21 cellular contexts compared by ENCODE assay signal in the genomic region with DNA sequence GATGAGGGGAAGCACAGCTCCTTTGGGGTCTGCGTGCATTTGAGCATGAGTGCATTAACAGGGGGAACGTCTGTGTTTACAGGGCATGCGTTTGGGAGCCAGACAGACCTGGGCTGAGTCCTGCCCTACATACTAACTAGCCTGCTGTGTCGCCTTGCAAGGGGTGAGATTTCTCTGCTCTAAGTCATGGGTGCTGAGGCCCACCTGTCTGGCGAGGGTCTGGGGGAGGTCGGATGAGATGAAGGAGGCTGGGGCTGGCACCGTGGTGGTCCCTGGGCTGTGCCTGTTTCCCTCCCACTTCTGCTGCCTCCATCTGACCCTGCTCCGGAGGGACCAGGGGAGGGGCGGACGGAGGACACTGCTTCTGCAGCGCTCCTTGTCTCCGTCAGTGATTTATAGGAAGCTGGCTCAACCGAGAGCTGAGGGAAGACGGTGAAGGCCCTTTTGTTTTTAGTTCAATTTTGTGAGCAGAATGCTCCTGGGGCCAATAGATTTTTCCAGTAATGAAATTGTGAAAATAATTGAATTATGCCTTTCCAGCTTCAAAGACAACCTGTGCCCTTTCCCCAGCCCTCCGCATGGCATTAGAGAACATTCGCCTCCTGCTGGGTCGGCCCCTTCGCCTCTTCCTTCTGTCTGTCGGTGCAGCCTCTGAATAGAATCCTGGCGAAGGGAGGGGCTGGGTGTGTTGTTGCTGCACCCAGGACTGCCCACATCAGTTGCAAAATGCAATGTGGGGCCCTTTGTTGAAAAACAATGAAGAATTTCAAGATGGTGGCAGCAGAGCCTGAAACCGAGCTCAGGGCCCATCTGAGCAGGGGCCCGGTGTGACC. TPM values are rescaled to one million over a fixed set of nuclear protein-coding genes. Genes with fewer than 3 reads are reported as not detected.
DNase-seq lines count a peak whose midpoint lies in the region; ATAC-seq and TF ChIP-seq lines count a peak whose summit lies in the region.
"Had no signal": no experiment of that assay in that cellular context is flagged by ENCODE, and none has a peak within 500 bp of the region (broad histone marks: within the 10 kb centered on the region; RNA-seq: fewer than 3 reads in every experiment).

No MANE protein-coding gene starts in this region.

- H2BK5ac ChIP-seq in H9 (ENCODE audit: insufficient read length, low read length) = no peak overlapping the region

- H2BK20ac ChIP-seq in H9 (ENCODE audit: low read depth, low read length, poor library complexity, severe bottlenecking) = no peak overlapping the region

- ATAC-seq in stimulated activated memory B cell treated with anti-CD40 and anti-IgM and Interleukin-4, amounts not matched to agents 10 μg/mL and 1 μg/mL and 100 μg/mL, for 72 hours = no peak
- ATAC-seq in stimulated activated naive B cell treated with anti-CD40 and anti-IgM and Interleukin-4, amounts not matched to agents 10 μg/mL and 1 μg/mL and 100 μg/mL, for 72 hours (replicated peaks) = no peak
- ATAC-seq: PC-3 had no signal

- H2BK12ac ChIP-seq in H9 (ENCODE audit: insufficient read length, low read depth, low read length) = no peak overlapping the region

- H2BK120ac ChIP-seq in H9 (ENCODE audit: low read depth, low read length, poor library complexity, severe bottlenecking) = no peak overlapping the region

- TF ChIP-seq CTCF in H9 (conservative IDR thresholded peaks at IDR 0.05) (no peak), chondrocyte (IDR thresholded peaks at IDR 0.05) (no peak), mesothelial cell of epicardium (IDR thresholded peaks at IDR 0.05; ENCODE audit: unreplicated experiment) (no peak)

- H4K91ac ChIP-seq in H9 (ENCODE audit: insufficient read length, low read depth, low read length) = no peak overlapping the region

- H3K79me1 ChIP-seq in H9 (ENCODE audit: insufficient read depth, low read depth, low read length, poor library complexity, severe bottlenecking) = no peaks in the 10 kb centered on the region

- H2AFZ ChIP-seq in H9 (ENCODE audit: low read length) = no peak overlapping the region

- H3K27ac Mint-ChIP-seq in H9 = peak overlapping the region; percentile 11 to 49 (median 21); a peak in 4 of 7 replicates
- no peak overlapping the region for H3K27ac Mint-ChIP-seq in chondrocyte (ENCODE audit: unreplicated experiment)
- peak overlapping the region; percentile 62 for H3K27ac Mint-ChIP-seq in mesothelial cell of epicardium
- H3K27ac Mint-ChIP-seq in stimulated activated memory B cell treated with anti-CD40 and anti-IgM and Interleukin-4, amounts not matched to agents 10 μg/mL and 1 μg/mL and 100 μg/mL, for 72 hours = no peak overlapping the region
- H3K27ac Mint-ChIP-seq in stimulated activated naive B cell treated with anti-CD40 and anti-IgM and Interleukin-4, amounts not matched to agents 10 μg/mL and 1 μg/mL and 100 μg/mL, for 72 hours = no peak overlapping the region
- H3K27ac Mint-ChIP-seq: HFFc6 had no signal

- no peaks in the 10 kb centered on the region for H3K9me3 ChIP-seq in H9 (ENCODE audit: control insufficient read depth, low read depth, low read length)

- H3K9me3 Mint-ChIP-seq in H9 (no peaks in the 10 kb centered on the region; a peak in 1 of 5 replicates), chondrocyte (ENCODE audit: low read depth) (no peaks in the 10 kb centered on the region), mesothelial cell of epicardium (no peaks in the 10 kb centered on the region)
- H3K9me3 Mint-ChIP-seq in stimulated activated memory B cell treated with anti-CD40 and anti-IgM and Interleukin-4, amounts not matched to agents 10 μg/mL and 1 μg/mL and 100 μg/mL, for 72 hours = no peaks in the 10 kb centered on the region
- H3K9me3 Mint-ChIP-seq in stimulated activated naive B cell treated with anti-CD40 and anti-IgM and Interleukin-4, amounts not matched to agents 10 μg/mL and 1 μg/mL and 100 μg/mL, for 72 hours = no peaks in the 10 kb centered on the region
- H3K9me3 Mint-ChIP-seq: CD8-positive, alpha-beta memory T cell; HFFc6 had no signal

- H3K4me2 ChIP-seq in H9 (ENCODE audit: insufficient read depth, insufficient read length, low read length) = no peak overlapping the region
- H3K4me2 ChIP-seq: KMS-11 had no signal

- H3K4me1 ChIP-seq in H9 (ENCODE audit: insufficient read depth, low read length) = no peaks in the 10 kb centered on the region

- no peak overlapping the region for H3K14ac ChIP-seq in H9 (ENCODE audit: insufficient read depth, low read length)

- no CpG with 5 or more reads among the region's 22 CpGs for WGBS in H9 (ENCODE audit: extremely low coverage, insufficient read length, low lambda C conversion rate)

- no peaks in the 10 kb centered on the region for H3K27me3 ChIP-seq in H9 (ENCODE audit: insufficient read depth, low read length)

- H3T11ph ChIP-seq in H9 (ENCODE audit: low read length) = no peak overlapping the region

- H3K27me3 Mint-ChIP-seq in H9 (ENCODE audit: low read depth) (no peaks in the 10 kb centered on the region; the same call in none of the 2 replicates), chondrocyte (ENCODE audit: low read depth) (no peaks in the 10 kb centered on the region), mesothelial cell of epicardium (ENCODE audit: low read depth) (no peaks in the 10 kb centered on the region)
- no peaks in the 10 kb centered on the region for H3K27me3 Mint-ChIP-seq in stimulated activated memory B cell treated with anti-CD40 and anti-IgM and Interleukin-4, amounts not matched to agents 10 μg/mL and 1 μg/mL and 100 μg/mL, for 72 hours
- H3K27me3 Mint-ChIP-seq in stimulated activated naive B cell treated with anti-CD40 and anti-IgM and Interleukin-4, amounts not matched to agents 10 μg/mL and 1 μg/mL and 100 μg/mL, for 72 hours = no peaks in the 10 kb centered on the region
- H3K27me3 Mint-ChIP-seq: CD8-positive, alpha-beta memory T cell had no signal

- no peaks in the 10 kb centered on the region; a peak in 2 of 7 replicates for H3K36me3 Mint-ChIP-seq in H9 (ENCODE audit: insufficient read depth in 1 of 3, low read depth in 3 of 3)
- peaks cover 2% of the 10 kb centered on the region for H3K36me3 Mint-ChIP-seq in chondrocyte (ENCODE audit: low read depth)
- H3K36me3 Mint-ChIP-seq in mesothelial cell of epicardium = no peaks in the 10 kb centered on the region
- H3K36me3 Mint-ChIP-seq in stimulated activated memory B cell treated with anti-CD40 and anti-IgM and Interleukin-4, amounts not matched to agents 10 μg/mL and 1 μg/mL and 100 μg/mL, for 72 hours = no peaks in the 10 kb centered on the region
- no peaks in the 10 kb centered on the region for H3K36me3 Mint-ChIP-seq in stimulated activated naive B cell treated with anti-CD40 and anti-IgM and Interleukin-4, amounts not matched to agents 10 μg/mL and 1 μg/mL and 100 μg/mL, for 72 hours
- H3K36me3 Mint-ChIP-seq: CD8-positive, alpha-beta memory T cell had no signal

- DNase-seq in H9 (no peak), chondrocyte (ENCODE audit: low spot score) (peak; percentile 78), mesothelial cell of epicardium (ENCODE audit: low spot score in 2 of 2, unreplicated experiment in 2 of 2) (no peak), retina (peak; percentile 65), OCI-M2 (lab: John Stamatoyannopoulos, UW; ENCODE audit: unreplicated experiment) (no peak), NCI-H2107 treated with DMSO at 0.1 percent for 48 hours (lab: John Stamatoyannopoulos, UW; ENCODE audit: unreplicated experiment) (no peak)
- DNase-seq in stimulated activated naive B cell treated with anti-CD40 and anti-IgM and Interleukin-4, amounts not matched to agents 10 μg/mL and 1 μg/mL and 100 μg/mL, for 72 hours = no peak
- DNase-seq: C1 segment of cervical spinal cord; CD8-positive, alpha-beta memory T cell; DMS79; GOT3; HFFc6; NCI-H1436; NCI-H1930; NCI-H510A; NCI-H748 treated with DMSO at 0.1 percent for 48 hours; PC-3; RPMI8226; SHP77 treated with DMSO at 0.1 percent for 48 hours had no signal

- no peak overlapping the region for H3K23ac ChIP-seq in H9 (ENCODE audit: insufficient read length, low read depth, low read length)

- H4K20me1 ChIP-seq in H9 (ENCODE audit: control insufficient read depth, insufficient read depth, insufficient read length) = peaks cover 3% of the 10 kb centered on the region

- H3K9ac ChIP-seq in H9 (ENCODE audit: extremely low read depth, insufficient read length, low read length) = no peak overlapping the region
- H3K9ac ChIP-seq: KMS-11 had no signal

- H2BK15ac ChIP-seq in H9 (ENCODE audit: low read depth, low read length) = no peak overlapping the region

- H4K8ac ChIP-seq in H9 (replicated peaks; ENCODE audit: insufficient read length, low read depth, low read length) = no peak overlapping the region

- H3K56ac ChIP-seq in H9 (ENCODE audit: insufficient read length, low read depth, low read length) = no peak overlapping the region

- H3K27ac ChIP-seq in H9 (ENCODE audit: insufficient read length, low read depth, low read length) = no peak overlapping the region
- H3K27ac ChIP-seq: KMS-11 had no signal

- H3K4ac ChIP-seq in H9 (ENCODE audit: low read depth, low read length) = no peak overlapping the region

- H3K4me3 Mint-ChIP-seq in H9 (no peak overlapping the region), chondrocyte (ENCODE audit: unreplicated experiment) (no peak overlapping the region), mesothelial cell of epicardium (no peak overlapping the region)
- no peak overlapping the region for H3K4me3 Mint-ChIP-seq in stimulated activated memory B cell treated with anti-CD40 and anti-IgM and Interleukin-4, amounts not matched to agents 10 μg/mL and 1 μg/mL and 100 μg/mL, for 72 hours
- H3K4me3 Mint-ChIP-seq in stimulated activated naive B cell treated with anti-CD40 and anti-IgM and Interleukin-4, amounts not matched to agents 10 μg/mL and 1 μg/mL and 100 μg/mL, for 72 hours = no peak overlapping the region
- H3K4me3 Mint-ChIP-seq: CD8-positive, alpha-beta memory T cell; HFFc6 had no signal

- peaks cover 15 to 22% of the 10 kb centered on the region in 2 experiments for H3K4me1 Mint-ChIP-seq in H9
- peaks cover 21% of the 10 kb centered on the region for H3K4me1 Mint-ChIP-seq in chondrocyte (ENCODE audit: low read depth)
- peaks cover 50% of the 10 kb centered on the region for H3K4me1 Mint-ChIP-seq in mesothelial cell of epicardium
- no peaks in the 10 kb centered on the region for H3K4me1 Mint-ChIP-seq in stimulated activated memory B cell treated with anti-CD40 and anti-IgM and Interleukin-4, amounts not matched to agents 10 μg/mL and 1 μg/mL and 100 μg/mL, for 72 hours
- no peaks in the 10 kb centered on the region for H3K4me1 Mint-ChIP-seq in stimulated activated naive B cell treated with anti-CD40 and anti-IgM and Interleukin-4, amounts not matched to agents 10 μg/mL and 1 μg/mL and 100 μg/mL, for 72 hours
- H3K4me1 Mint-ChIP-seq: CD8-positive, alpha-beta memory T cell had no signal

- H2AK5ac ChIP-seq in H9 (ENCODE audit: insufficient read length, low read length) = no peak overlapping the region

- no peaks in the 10 kb centered on the region for H3K79me2 ChIP-seq in H9 (ENCODE audit: insufficient read depth, low read length)

- no peaks in the 10 kb centered on the region for H3K23me2 ChIP-seq in H9 (ENCODE audit: insufficient read length, low read depth, low read length, poor library complexity, severe bottlenecking)

- no peak overlapping the region for H4K5ac ChIP-seq in H9 (ENCODE audit: insufficient read length, low read depth, low read length)

- no peak overlapping the region for H3K18ac ChIP-seq in H9 (ENCODE audit: insufficient read length, low read depth, low read length)

RNA-seq across cellular contexts. Expression of gene RRM2, which starts 49.7 kb away (rescaled TPM):
- total RNA-seq in H9 (2021) (163 and 176 TPM in 2 replicates), chondrocyte (25.7 to 48.3 TPM (median 26.0 TPM) in 3 replicates), mesothelial cell of epicardium (30.8 to 35.7 TPM (median 32.7 TPM) in 3 replicates)

Comparison
In these comparisons a context has a peak if more than half of its experiments do, and no peak if none do; other contexts are left out.
1. DNase-seq: peak in chondrocyte (single experiment) and retina (single experiment); none in H9 (single experiment), mesothelial cell of epicardium (0 of 2), OCI-M2 (single experiment), stimulated activated naive B cell treated with anti-CD40 and anti-IgM and Interleukin-4, amounts not matched to agents 10 μg/mL and 1 μg/mL and 100 μg/mL, for 72 hours (single experiment) and NCI-H2107 treated with DMSO at 0.1 percent for 48 hours (single experiment).
2. H3K27ac Mint-ChIP-seq: peak in H9 (3 of 3) and mesothelial cell of epicardium (single experiment); none in chondrocyte (single experiment), stimulated activated memory B cell treated with anti-CD40 and anti-IgM and Interleukin-4, amounts not matched to agents 10 μg/mL and 1 μg/mL and 100 μg/mL, for 72 hours (single experiment) and stimulated activated naive B cell treated with anti-CD40 and anti-IgM and Interleukin-4, amounts not matched to agents 10 μg/mL and 1 μg/mL and 100 μg/mL, for 72 hours (single experiment).